ENCODE assay signal across 15 cellular contexts in genomic region chr11:45369294-45369693, GRCh38.
"Had no signal": no experiment of that assay in that cellular context is flagged by ENCODE, and none has a peak within 500 bp of the region (broad histone marks: within the 10 kb centered on the region; RNA-seq: fewer than 3 reads in every experiment).

No MANE protein-coding gene starts in this region.

- DNase-seq: cortex of kidney; dorsolateral prefrontal cortex; effector CD8-positive, alpha-beta T cell; heart right ventricle; kidney glomerular epithelial cell; naive B cell; nephron progenitor cell; right cardiac atrium; small intestine; stimulated activated CD4-positive, alpha-beta T cell treated with anti-CD3 and anti-CD28 coated beads, Interleukin-12 subunit alpha, Interleukin-12 subunit beta, amount 100 ng/mL, for 4 hours; stimulated activated naive CD4-positive, alpha-beta T cell; stomach; transverse colon had no signal

- H3K9me3 Mint-ChIP-seq: memory B cell, naive B cell, nephron progenitor cell had no signal

- H3K36me3 ChIP-seq: heart right ventricle, stomach, thoracic aorta, transverse colon had no signal

- H3K9me3 ChIP-seq: heart right ventricle, stomach, thoracic aorta, transverse colon had no signal

- H3K4me3 Mint-ChIP-seq: memory B cell, nephron progenitor cell had no signal

- H3K4me3 ChIP-seq: dorsolateral prefrontal cortex, heart right ventricle, stomach, thoracic aorta, transverse colon had no signal

- H3K36me3 Mint-ChIP-seq: memory B cell had no signal

- ATAC-seq: heart right ventricle, right cardiac atrium had no signal

- H3K27ac Mint-ChIP-seq: memory B cell, nephron progenitor cell had no signal

- H3K27ac ChIP-seq: heart right ventricle, stomach, thoracic aorta, transverse colon had no signal
